17 cellular contexts compared by ENCODE assay signal in the genomic region with DNA sequence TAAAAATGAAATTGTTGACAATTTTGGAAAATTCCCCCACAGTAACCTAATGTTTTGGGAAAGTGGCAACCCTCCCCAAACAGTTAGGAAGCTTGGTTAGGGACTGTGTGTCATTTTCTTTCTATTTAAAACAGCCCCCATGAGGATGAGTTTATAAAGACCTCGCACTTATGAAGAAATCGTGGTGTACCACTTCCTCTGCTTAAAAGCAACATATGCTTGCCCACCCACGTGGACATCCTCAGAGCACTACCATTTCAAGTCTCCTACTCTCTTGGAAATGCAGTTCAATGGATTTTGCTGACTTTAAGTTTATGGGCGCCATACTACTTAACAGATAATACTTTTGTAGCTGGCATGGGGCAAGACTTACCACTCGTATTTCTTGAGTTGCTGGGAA.
"Had no signal": no experiment of that assay in that cellular context is flagged by ENCODE, and none has a peak within 500 bp of the region (broad histone marks: within the 10 kb centered on the region; RNA-seq: fewer than 3 reads in every experiment).

No MANE protein-coding gene starts in this region.

- H3K9me3 ChIP-seq: esophagus squamous epithelium, left ventricle myocardium inferior, mucosa of descending colon, transverse colon had no signal

- H3K4me3 ChIP-seq: coronary artery, esophagus squamous epithelium, left ventricle myocardium inferior, mucosa of descending colon, skin epidermis, transverse colon had no signal

- H3K36me3 ChIP-seq: brain microvascular endothelial cell, esophagus squamous epithelium, left ventricle myocardium inferior, transverse colon had no signal

- H3K4me1 ChIP-seq: esophagus squamous epithelium, left ventricle myocardium inferior, transverse colon had no signal

- ATAC-seq: mucosa of descending colon; naive thymus-derived CD8-positive, alpha-beta T cell had no signal

- H3K27me3 ChIP-seq: brain microvascular endothelial cell, esophagus squamous epithelium, transverse colon had no signal

- H3K27ac ChIP-seq: brain microvascular endothelial cell, coronary artery, esophagus squamous epithelium, left ventricle myocardium inferior, skin epidermis, transverse colon had no signal

- DNase-seq: activated CD4-positive, alpha-beta T cell treated with anti-CD3 and anti-CD28 coated beads, Interleukin-2, amount 10 ng/mL, durations not matched to agents 7 days and 5 days; activated naive CD8-positive, alpha-beta T cell treated with anti-CD3 and anti-CD28 coated beads, Interleukin-2, amount 10 ng/mL, durations not matched to agents 7 days and 5 days; brain microvascular endothelial cell; effector CD8-positive, alpha-beta T cell; esophagus squamous epithelium; foreskin fibroblast; glutamatergic neuron; left ventricle myocardium inferior; mucosa of descending colon; naive thymus-derived CD8-positive, alpha-beta T cell; occipital lobe; stimulated activated CD4-positive, alpha-beta T cell treated with anti-CD3 and anti-CD28 coated beads, Interleukin-4, amount 100 ng/mL, for 24 hours; stimulated activated naive CD4-positive, alpha-beta T cell treated with Interleukin-2 at 50 U/mL for 16 hours; substantia nigra; transverse colon had no signal
